Comparison of ENCODE assay signal across 1 cellular context in genomic region chr12:116582610-116583009, GRCh38.
TF ChIP-seq lines count a peak whose summit lies in the region.

No MANE protein-coding gene starts in this region.

TF ChIP-seq in K562, 482 proteins besides CTCF, POLR2A, EP300 and RAD21 (continued from another document and continues in another):
- peak; percentile 66 for TF ChIP-seq PKNOX1 (IDR thresholded peaks at IDR 0.05)
- no peak for TF ChIP-seq ZNF324 (CRISPR knock-in tag; IDR thresholded peaks at IDR 0.05)
- no peak for TF ChIP-seq NR4A1 (CRISPR knock-in tag; IDR thresholded peaks at IDR 0.05)
- no peak for TF ChIP-seq NR4A1 (tag; IDR thresholded peaks at IDR 0.05)
- TF ChIP-seq CREB1 (IDR thresholded peaks at IDR 0.05): no peak
- TF ChIP-seq CREB1 (CRISPR knock-in tag; IDR thresholded peaks at IDR 0.05): no peak
- TF ChIP-seq ZNF79 (CRISPR knock-in tag; IDR thresholded peaks at IDR 0.05; ENCODE audit: low read depth): no peak
- TF ChIP-seq U2AF1 (optimal IDR thresholded peaks at IDR 0.05; ENCODE audit: low read depth, low read length): no peak
- no peak for TF ChIP-seq MAFF (IDR thresholded peaks at IDR 0.05; ENCODE audit: low read length)
- no peak for TF ChIP-seq ZSCAN29 (IDR thresholded peaks at IDR 0.05)
- TF ChIP-seq GABPB2 (CRISPR knock-in tag; conservative IDR thresholded peaks at IDR 0.05): no peak
- no peak for TF ChIP-seq RFX5 (IDR thresholded peaks at IDR 0.05; ENCODE audit: low read depth, low read length)
- TF ChIP-seq, protein P1, sequence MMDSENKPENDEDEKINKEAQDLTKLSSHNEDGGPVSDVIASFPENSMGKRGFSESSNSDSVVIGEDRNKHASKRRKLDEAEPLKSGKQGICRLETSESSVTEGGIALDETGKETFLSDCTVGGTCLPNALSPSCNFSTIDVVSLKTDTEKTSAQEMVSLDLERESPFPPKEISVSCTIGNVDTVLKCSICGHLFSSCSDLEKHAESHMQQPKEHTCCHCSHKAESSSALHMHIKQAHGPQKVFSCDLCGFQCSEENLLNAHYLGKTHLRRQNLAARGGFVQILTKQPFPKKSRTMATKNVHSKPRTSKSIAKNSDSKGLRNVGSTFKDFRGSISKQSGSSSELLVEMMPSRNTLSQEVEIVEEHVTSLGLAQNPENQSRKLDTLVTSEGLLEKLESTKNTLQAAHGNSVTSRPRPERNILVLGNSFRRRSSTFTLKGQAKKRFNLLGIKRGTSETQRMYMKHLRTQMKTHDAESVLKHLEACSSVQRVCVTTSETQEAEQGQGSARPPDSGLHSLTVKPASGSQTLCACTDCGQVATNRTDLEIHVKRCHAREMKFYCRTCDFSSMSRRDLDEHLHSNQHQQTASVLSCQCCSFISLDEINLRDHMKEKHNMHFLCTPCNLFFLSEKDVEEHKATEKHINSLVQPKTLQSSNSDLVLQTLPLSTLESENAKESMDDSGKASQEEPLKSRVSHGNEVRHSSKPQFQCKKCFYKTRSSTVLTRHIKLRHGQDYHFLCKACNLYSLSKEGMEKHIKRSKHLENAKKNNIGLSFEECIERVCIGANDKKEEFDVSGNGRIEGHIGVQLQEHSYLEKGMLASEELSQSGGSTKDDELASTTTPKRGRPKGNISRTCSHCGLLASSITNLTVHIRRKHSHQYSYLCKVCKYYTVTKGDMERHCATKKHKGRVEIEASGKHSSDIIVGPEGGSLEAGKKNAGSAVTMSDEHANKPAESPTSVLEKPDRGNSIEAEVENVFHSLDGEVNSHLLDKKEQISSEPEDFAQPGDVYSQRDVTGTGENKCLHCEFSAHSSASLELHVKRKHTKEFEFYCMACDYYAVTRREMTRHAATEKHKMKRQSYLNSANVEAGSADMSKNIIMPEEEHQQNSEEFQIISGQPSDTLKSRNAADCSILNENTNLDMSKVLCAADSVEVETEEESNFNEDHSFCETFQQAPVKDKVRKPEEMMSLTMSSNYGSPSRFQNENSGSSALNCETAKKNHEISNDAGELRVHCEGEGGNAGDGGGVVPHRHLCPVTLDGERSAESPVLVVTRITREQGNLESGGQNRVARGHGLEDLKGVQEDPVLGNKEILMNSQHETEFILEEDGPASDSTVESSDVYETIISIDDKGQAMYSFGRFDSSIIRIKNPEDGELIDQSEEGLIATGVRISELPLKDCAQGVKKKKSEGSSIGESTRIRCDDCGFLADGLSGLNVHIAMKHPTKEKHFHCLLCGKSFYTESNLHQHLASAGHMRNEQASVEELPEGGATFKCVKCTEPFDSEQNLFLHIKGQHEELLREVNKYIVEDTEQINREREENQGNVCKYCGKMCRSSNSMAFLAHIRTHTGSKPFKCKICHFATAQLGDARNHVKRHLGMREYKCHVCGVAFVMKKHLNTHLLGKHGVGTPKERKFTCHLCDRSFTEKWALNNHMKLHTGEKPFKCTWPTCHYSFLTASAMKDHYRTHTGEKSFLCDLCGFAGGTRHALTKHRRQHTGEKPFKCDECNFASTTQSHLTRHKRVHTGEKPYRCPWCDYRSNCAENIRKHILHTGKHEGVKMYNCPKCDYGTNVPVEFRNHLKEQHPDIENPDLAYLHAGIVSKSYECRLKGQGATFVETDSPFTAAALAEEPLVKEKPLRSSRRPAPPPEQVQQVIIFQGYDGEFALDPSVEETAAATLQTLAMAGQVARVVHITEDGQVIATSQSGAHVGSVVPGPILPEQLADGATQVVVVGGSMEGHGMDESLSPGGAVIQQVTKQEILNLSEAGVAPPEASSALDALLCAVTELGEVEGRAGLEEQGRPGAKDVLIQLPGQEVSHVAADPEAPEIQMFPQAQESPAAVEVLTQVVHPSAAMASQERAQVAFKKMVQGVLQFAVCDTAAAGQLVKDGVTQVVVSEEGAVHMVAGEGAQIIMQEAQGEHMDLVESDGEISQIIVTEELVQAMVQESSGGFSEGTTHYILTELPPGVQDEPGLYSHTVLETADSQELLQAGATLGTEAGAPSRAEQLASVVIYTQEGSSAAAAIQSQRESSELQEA (IDR thresholded peaks at IDR 0.05; ENCODE audit: low read depth): no peak
- no peak for TF ChIP-seq ZNF253 (CRISPR knock-in tag; conservative IDR thresholded peaks at IDR 0.05)
- no peak for TF ChIP-seq LCOR (CRISPR knock-in tag; IDR thresholded peaks at IDR 0.05)
- no peak for TF ChIP-seq PHF21A (IDR thresholded peaks at IDR 0.05; ENCODE audit: borderline replicate concordance, low read depth)
- TF ChIP-seq ZNF311 (CRISPR knock-in tag; IDR thresholded peaks at IDR 0.05): no peak
- TF ChIP-seq ATF2 (CRISPR knock-in tag; IDR thresholded peaks at IDR 0.05): no peak
- no peak for TF ChIP-seq HDAC3 (IDR thresholded peaks at IDR 0.05; ENCODE audit: borderline replicate concordance, partially characterized antibody)
- TF ChIP-seq GTF2A2 (tag; IDR thresholded peaks at IDR 0.05): no peak
- TF ChIP-seq ZNF274 (IDR thresholded peaks at IDR 0.05; ENCODE audit: borderline replicate concordance, low read depth, low read length): no peak
- no peak for TF ChIP-seq IFI16 (CRISPR knock-in tag; IDR thresholded peaks at IDR 0.05)
- TF ChIP-seq, protein P2, sequence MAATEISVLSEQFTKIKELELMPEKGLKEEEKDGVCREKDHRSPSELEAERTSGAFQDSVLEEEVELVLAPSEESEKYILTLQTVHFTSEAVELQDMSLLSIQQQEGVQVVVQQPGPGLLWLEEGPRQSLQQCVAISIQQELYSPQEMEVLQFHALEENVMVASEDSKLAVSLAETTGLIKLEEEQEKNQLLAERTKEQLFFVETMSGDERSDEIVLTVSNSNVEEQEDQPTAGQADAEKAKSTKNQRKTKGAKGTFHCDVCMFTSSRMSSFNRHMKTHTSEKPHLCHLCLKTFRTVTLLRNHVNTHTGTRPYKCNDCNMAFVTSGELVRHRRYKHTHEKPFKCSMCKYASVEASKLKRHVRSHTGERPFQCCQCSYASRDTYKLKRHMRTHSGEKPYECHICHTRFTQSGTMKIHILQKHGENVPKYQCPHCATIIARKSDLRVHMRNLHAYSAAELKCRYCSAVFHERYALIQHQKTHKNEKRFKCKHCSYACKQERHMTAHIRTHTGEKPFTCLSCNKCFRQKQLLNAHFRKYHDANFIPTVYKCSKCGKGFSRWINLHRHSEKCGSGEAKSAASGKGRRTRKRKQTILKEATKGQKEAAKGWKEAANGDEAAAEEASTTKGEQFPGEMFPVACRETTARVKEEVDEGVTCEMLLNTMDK (IDR thresholded peaks at IDR 0.05; ENCODE audit: borderline replicate concordance, insufficient read depth, low read depth, low read length, poor library complexity, severe bottlenecking): no peak
- TF ChIP-seq, protein P3, sequence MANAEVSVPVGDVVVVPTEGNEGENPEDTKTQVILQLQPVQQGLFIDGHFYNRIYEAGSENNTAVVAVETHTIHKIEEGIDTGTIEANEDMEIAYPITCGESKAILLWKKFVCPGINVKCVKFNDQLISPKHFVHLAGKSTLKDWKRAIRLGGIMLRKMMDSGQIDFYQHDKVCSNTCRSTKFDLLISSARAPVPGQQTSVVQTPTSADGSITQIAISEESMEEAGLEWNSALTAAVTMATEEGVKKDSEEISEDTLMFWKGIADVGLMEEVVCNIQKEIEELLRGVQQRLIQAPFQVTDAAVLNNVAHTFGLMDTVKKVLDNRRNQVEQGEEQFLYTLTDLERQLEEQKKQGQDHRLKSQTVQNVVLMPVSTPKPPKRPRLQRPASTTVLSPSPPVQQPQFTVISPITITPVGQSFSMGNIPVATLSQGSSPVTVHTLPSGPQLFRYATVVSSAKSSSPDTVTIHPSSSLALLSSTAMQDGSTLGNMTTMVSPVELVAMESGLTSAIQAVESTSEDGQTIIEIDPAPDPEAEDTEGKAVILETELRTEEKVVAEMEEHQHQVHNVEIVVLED (CRISPR knock-in tag; IDR thresholded peaks at IDR 0.05): no peak
- TF ChIP-seq ZNF41 (CRISPR knock-in tag; conservative IDR thresholded peaks at IDR 0.05): no peak
- no peak for TF ChIP-seq ZFP30 (CRISPR knock-in tag; IDR thresholded peaks at IDR 0.05; ENCODE audit: borderline replicate concordance)
- no peak for TF ChIP-seq CHCHD3 (CRISPR knock-in tag; IDR thresholded peaks at IDR 0.05)
- TF ChIP-seq, protein P4, sequence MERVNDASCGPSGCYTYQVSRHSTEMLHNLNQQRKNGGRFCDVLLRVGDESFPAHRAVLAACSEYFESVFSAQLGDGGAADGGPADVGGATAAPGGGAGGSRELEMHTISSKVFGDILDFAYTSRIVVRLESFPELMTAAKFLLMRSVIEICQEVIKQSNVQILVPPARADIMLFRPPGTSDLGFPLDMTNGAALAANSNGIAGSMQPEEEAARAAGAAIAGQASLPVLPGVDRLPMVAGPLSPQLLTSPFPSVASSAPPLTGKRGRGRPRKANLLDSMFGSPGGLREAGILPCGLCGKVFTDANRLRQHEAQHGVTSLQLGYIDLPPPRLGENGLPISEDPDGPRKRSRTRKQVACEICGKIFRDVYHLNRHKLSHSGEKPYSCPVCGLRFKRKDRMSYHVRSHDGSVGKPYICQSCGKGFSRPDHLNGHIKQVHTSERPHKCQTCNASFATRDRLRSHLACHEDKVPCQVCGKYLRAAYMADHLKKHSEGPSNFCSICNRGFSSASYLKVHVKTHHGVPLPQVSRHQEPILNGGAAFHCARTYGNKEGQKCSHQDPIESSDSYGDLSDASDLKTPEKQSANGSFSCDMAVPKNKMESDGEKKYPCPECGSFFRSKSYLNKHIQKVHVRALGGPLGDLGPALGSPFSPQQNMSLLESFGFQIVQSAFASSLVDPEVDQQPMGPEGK (CRISPR knock-in tag; IDR thresholded peaks at IDR 0.05; ENCODE audit: borderline replicate concordance): no peak
- TF ChIP-seq FOXM1 (IDR thresholded peaks at IDR 0.05; ENCODE audit: low read depth): no peak
- no peak for TF ChIP-seq FOXM1 (CRISPR knock-in tag; IDR thresholded peaks at IDR 0.05; ENCODE audit: low read depth)
- TF ChIP-seq MED1 (CRISPR knock-in tag; IDR thresholded peaks at IDR 0.05; ENCODE audit: borderline replicate concordance): no peak
- no peak for TF ChIP-seq TCF7L2 (IDR thresholded peaks at IDR 0.05; ENCODE audit: low read depth, low read length)
- no peak for TF ChIP-seq RUNX1 (IDR thresholded peaks at IDR 0.05; ENCODE audit: low read depth)
- TF ChIP-seq ZNF133 (CRISPR knock-in tag; IDR thresholded peaks at IDR 0.05): no peak
- TF ChIP-seq, protein P5, sequence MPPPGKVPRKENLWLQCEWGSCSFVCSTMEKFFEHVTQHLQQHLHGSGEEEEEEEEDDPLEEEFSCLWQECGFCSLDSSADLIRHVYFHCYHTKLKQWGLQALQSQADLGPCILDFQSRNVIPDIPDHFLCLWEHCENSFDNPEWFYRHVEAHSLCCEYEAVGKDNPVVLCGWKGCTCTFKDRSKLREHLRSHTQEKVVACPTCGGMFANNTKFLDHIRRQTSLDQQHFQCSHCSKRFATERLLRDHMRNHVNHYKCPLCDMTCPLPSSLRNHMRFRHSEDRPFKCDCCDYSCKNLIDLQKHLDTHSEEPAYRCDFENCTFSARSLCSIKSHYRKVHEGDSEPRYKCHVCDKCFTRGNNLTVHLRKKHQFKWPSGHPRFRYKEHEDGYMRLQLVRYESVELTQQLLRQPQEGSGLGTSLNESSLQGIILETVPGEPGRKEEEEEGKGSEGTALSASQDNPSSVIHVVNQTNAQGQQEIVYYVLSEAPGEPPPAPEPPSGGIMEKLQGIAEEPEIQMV (tag; conservative IDR thresholded peaks at IDR 0.05; ENCODE audit: low read depth): no peak
- TF ChIP-seq ATF4 (CRISPR knock-in tag; IDR thresholded peaks at IDR 0.05): no peak
- TF ChIP-seq OTX1 (CRISPR knock-in tag; IDR thresholded peaks at IDR 0.05): no peak
- no peak for TF ChIP-seq GTF2E2 (tag; IDR thresholded peaks at IDR 0.05)
- TF ChIP-seq FOXA1 (IDR thresholded peaks at IDR 0.05; ENCODE audit: borderline replicate concordance): no peak
- TF ChIP-seq ZNF3 (CRISPR knock-in tag; IDR thresholded peaks at IDR 0.05): no peak
- TF ChIP-seq, protein P6, sequence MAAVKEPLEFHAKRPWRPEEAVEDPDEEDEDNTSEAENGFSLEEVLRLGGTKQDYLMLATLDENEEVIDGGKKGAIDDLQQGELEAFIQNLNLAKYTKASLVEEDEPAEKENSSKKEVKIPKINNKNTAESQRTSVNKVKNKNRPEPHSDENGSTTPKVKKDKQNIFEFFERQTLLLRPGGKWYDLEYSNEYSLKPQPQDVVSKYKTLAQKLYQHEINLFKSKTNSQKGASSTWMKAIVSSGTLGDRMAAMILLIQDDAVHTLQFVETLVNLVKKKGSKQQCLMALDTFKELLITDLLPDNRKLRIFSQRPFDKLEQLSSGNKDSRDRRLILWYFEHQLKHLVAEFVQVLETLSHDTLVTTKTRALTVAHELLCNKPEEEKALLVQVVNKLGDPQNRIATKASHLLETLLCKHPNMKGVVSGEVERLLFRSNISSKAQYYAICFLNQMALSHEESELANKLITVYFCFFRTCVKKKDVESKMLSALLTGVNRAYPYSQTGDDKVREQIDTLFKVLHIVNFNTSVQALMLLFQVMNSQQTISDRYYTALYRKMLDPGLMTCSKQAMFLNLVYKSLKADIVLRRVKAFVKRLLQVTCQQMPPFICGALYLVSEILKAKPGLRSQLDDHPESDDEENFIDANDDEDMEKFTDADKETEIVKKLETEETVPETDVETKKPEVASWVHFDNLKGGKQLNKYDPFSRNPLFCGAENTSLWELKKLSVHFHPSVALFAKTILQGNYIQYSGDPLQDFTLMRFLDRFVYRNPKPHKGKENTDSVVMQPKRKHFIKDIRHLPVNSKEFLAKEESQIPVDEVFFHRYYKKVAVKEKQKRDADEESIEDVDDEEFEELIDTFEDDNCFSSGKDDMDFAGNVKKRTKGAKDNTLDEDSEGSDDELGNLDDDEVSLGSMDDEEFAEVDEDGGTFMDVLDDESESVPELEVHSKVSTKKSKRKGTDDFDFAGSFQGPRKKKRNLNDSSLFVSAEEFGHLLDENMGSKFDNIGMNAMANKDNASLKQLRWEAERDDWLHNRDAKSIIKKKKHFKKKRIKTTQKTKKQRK (IDR thresholded peaks at IDR 0.05; ENCODE audit: borderline replicate concordance, low read depth, low read length): no peak
- no peak for TF ChIP-seq ZNF77 (CRISPR knock-in tag; IDR thresholded peaks at IDR 0.05)
